ENCODE assay signal across 21 cellular contexts in genomic region chrX:8672176-8672575, GRCh38. TPM values are rescaled to one million over a fixed set of nuclear protein-coding genes. Genes with fewer than 3 reads are reported as not detected.
A peak's percentile ranks its signal among the peaks of the same experiment; 100 is the strongest.
DNase-seq lines count a peak whose midpoint lies in the region; FAIRE-seq and TF ChIP-seq lines count a peak whose summit lies in the region.
"Had no signal": no experiment of that assay in that cellular context is flagged by ENCODE, and none has a peak within 500 bp of the region (broad histone marks: within the 10 kb centered on the region; RNA-seq: fewer than 3 reads in every experiment).

No MANE protein-coding gene starts in this region.

- peak; percentile 39 for FAIRE-seq in astrocyte (lab: Jason Lieb, UNC)
- FAIRE-seq: A204.1, GM12878 had no signal

- H3K27me3 Mint-ChIP-seq in astrocyte (ENCODE audit: low read depth, unreplicated experiment) (no peaks in the 10 kb centered on the region), nephron progenitor cell (ENCODE audit: low read depth, poor library complexity) (no peaks in the 10 kb centered on the region)

- H3K27me3 ChIP-seq in astrocyte (ENCODE audit: insufficient read depth, low read length), result no peaks in the 10 kb centered on the region

- no peak overlapping the region for H2AFZ ChIP-seq in astrocyte (ENCODE audit: low read depth, low read length)

- no peak overlapping the region for H3K4me3 Mint-ChIP-seq in astrocyte (ENCODE audit: unreplicated experiment)
- no peak overlapping the region for H3K4me3 Mint-ChIP-seq in nephron progenitor cell

- no peak overlapping the region for H3K9ac ChIP-seq in astrocyte (ENCODE audit: low read length)

- H3K27ac Mint-ChIP-seq in astrocyte (ENCODE audit: unreplicated experiment) (no peak overlapping the region), nephron progenitor cell (peak overlapping the region; percentile 13)

- no peak overlapping the region for H3K27ac ChIP-seq in 22Rv1
- no peak overlapping the region for H3K27ac ChIP-seq in astrocyte (ENCODE audit: low read depth, low read length)

- TF ChIP-seq CTCF in 22Rv1 (IDR thresholded peaks at IDR 0.05) (0 out of 2 replicates have a peak, but pooled peaks have one; percentile 8), astrocyte (IDR thresholded peaks at IDR 0.05; ENCODE audit: insufficient read depth, low read depth, low read length) (no peak), nephron progenitor cell (IDR thresholded peaks at IDR 0.05) (peak; percentile 3)

- H3K4me1 Mint-ChIP-seq in astrocyte (ENCODE audit: low read depth, unreplicated experiment), result no peaks in the 10 kb centered on the region
- peaks cover 62% of the 10 kb centered on the region for H3K4me1 Mint-ChIP-seq in nephron progenitor cell

- no peaks in the 10 kb centered on the region for H3K4me1 ChIP-seq in astrocyte (ENCODE audit: insufficient read depth, low read length)

- no peaks in the 10 kb centered on the region for H3K36me3 Mint-ChIP-seq in astrocyte (ENCODE audit: low read depth, unreplicated experiment)
- no peaks in the 10 kb centered on the region for H3K36me3 Mint-ChIP-seq in nephron progenitor cell (ENCODE audit: low read depth)

- H4K20me1 ChIP-seq in astrocyte (ENCODE audit: insufficient read depth, low read length), result no peaks in the 10 kb centered on the region

- no peaks in the 10 kb centered on the region for H3K79me2 ChIP-seq in astrocyte (ENCODE audit: insufficient read depth, low read length)

- H3K4me2 ChIP-seq in astrocyte (ENCODE audit: low read length), result no peak overlapping the region

- H3K36me3 ChIP-seq in astrocyte (ENCODE audit: insufficient read depth, low read length), result no peaks in the 10 kb centered on the region

- no peak overlapping the region for H3K4me3 ChIP-seq in astrocyte (ENCODE audit: insufficient read depth, low read depth, low read length)
- H3K4me3 ChIP-seq: GM12878 had no signal

- POLR2A ChIA-PET in HEK293T (lab: Yijun Ruan, JAX), result no interaction called here

- no peaks in the 10 kb centered on the region for H3K9me3 Mint-ChIP-seq in astrocyte (ENCODE audit: unreplicated experiment)
- no peaks in the 10 kb centered on the region for H3K9me3 Mint-ChIP-seq in nephron progenitor cell

- CTCF ChIA-PET in HEK293T (lab: Yijun Ruan, JAX), result no interaction called here

- no peaks in the 10 kb centered on the region for H3K9me3 ChIP-seq in astrocyte (ENCODE audit: insufficient read depth, low read depth, low read length)

- DNase-seq in SK-N-DZ (ENCODE audit: low spot score) (peak; percentile 4), astrocyte (ENCODE audit: low read depth) (no peak), nephron progenitor cell (no peak), HEK293T (ENCODE audit: extremely low spot score) (no peak), HPDE6-E6E7 (ENCODE audit: extremely low spot score) (no peak), mesenteric fat pad (ENCODE audit: low spot score) (no peak), NCI-H2171 treated with DMSO at 0.1 percent for 48 hours (lab: John Stamatoyannopoulos, UW) (no peak)
- DNase-seq: C1 segment of cervical spinal cord; DND-41; GDM1; KG1; NCI-H1436 treated with DMSO at 0.1 percent for 48 hours; NCI-H2081; NCI-H524 treated with DMSO at 0.1 percent for 48 hours; NK-92 treated with Interleukin-12 subunit alpha and Interleukin-12 subunit beta, amount 100 ng/mL, for 24 hours; OCI-M1; RPMI8226; SIG-M5 had no signal

TF ChIP-seq in HEK293T, 16 proteins besides CTCF, POLR2A, EP300 and RAD21:
- no peak for TF ChIP-seq ZNF384 (IDR thresholded peaks at IDR 0.05)

RNA-seq across cellular contexts. Expression of gene ANOS1, which starts 59.8 kb away (rescaled TPM):
- 5.3 and 6.6 TPM in 2 replicates for polyA plus RNA-seq in SK-N-DZ (2014; cell fraction: cytosol; rRNA removed)
- 5.2 and 8.4 TPM in 2 replicates for polyA plus RNA-seq in SK-N-DZ (2014; cell fraction: nucleus; rRNA removed)
- total RNA-seq in astrocyte (10.0 and 15.3 TPM in 2 replicates), mesenteric fat pad (2.3 TPM)
